24 cellular contexts compared by ENCODE assay signal in the genomic region with DNA sequence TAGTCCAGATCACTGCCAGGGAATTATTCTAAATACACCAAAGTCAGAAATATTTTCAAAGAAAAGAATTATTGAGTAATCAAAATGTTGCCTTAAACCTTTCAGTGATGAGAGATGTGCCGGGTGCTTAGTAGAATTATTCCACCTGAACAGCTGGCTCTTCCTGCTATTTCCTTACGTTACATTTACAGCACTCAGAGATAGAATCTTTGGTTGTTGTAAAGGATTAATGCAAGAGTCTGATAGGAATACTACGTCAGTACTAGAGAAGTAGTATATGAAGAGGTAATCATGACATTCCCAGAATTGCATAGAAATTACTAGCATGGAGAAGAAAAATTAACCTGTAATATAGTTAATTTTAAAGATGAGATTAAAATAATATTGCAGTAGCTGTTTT. TPM values are rescaled to one million over a fixed set of nuclear protein-coding genes. Genes with fewer than 3 reads are reported as not detected.
A peak's percentile ranks its signal among the peaks of the same experiment; 100 is the strongest.
DNase-seq lines count a peak whose midpoint lies in the region; ATAC-seq and TF ChIP-seq lines count a peak whose summit lies in the region.
"Had no signal": no experiment of that assay in that cellular context is flagged by ENCODE, and none has a peak within 500 bp of the region (broad histone marks: within the 10 kb centered on the region; RNA-seq: fewer than 3 reads in every experiment).

No MANE protein-coding gene starts in this region.

- H2AFZ ChIP-seq in SK-N-SH (ENCODE audit: low read depth) (peak overlapping the region; percentile 32; the same call in 1 of the 2 replicates), mesenchymal stem cell (ENCODE audit: low read depth, low read length) (no peak overlapping the region)
- H2AFZ ChIP-seq: neural progenitor cell had no signal

- WGBS in SK-N-SH (ENCODE audit: low lambda C conversion rate), result 84% methylated on average over 3 of the region's 3 CpGs
- 100% methylated on average over 1 of the region's 3 CpGs for WGBS in mesenchymal stem cell
- 49 to 71% methylated on average over 3 of the region's 3 CpGs for WGBS in upper lobe of left lung, 2 donors

- H2AK5ac ChIP-seq in mesenchymal stem cell (ENCODE audit: low read length, severe bottlenecking), result no peak overlapping the region

- no peaks in the 10 kb centered on the region for H3K36me3 ChIP-seq in SK-N-SH (replicated peaks in 1 of 2; ENCODE audit: control insufficient read depth in 1 of 2, insufficient read depth in 2 of 2, low read length in 1 of 2)
- no peaks in the 10 kb centered on the region for H3K36me3 ChIP-seq in breast epithelium
- no peaks in the 10 kb centered on the region for H3K36me3 ChIP-seq in mesenchymal stem cell (ENCODE audit: control insufficient read depth in 1 of 2, insufficient read depth in 2 of 2, low read depth in 1 of 2, low read length in 2 of 2)
- no peaks in the 10 kb centered on the region for H3K36me3 ChIP-seq in upper lobe of left lung
- H3K36me3 ChIP-seq: brain microvascular endothelial cell, neural progenitor cell, thyroid gland had no signal

- ATAC-seq in SK-N-SH treated with all-trans-retinoic acid at 6 μM for 48 hours (no peak), upper lobe of left lung (ENCODE audit: low FRiP score in 2 of 2) (no peak), HG03432 (IDR thresholded peaks at IDR 0.05; ENCODE audit: unreplicated experiment) (no peak), HG02610 (IDR thresholded peaks at IDR 0.05; ENCODE audit: unreplicated experiment) (no peak)
- no peak for ATAC-seq in stimulated activated naive B cell treated with anti-CD40 and anti-IgM and Interleukin-4, amounts not matched to agents 10 μg/mL and 1 μg/mL and 100 μg/mL, for 72 hours (replicated peaks)
- ATAC-seq: right cardiac atrium had no signal

- no peaks in the 10 kb centered on the region for H3K79me1 ChIP-seq in mesenchymal stem cell (replicated peaks; ENCODE audit: low read length, poor library complexity, severe bottlenecking)

- no peak overlapping the region for H3K14ac ChIP-seq in mesenchymal stem cell (ENCODE audit: low read length in 2 of 2)

- H3K9me2 ChIP-seq in SK-N-SH, result no peaks in the 10 kb centered on the region

- no peaks in the 10 kb centered on the region for H3K4me1 Mint-ChIP-seq in stimulated activated naive B cell treated with anti-CD40 and anti-IgM and Interleukin-4, amounts not matched to agents 10 μg/mL and 1 μg/mL and 100 μg/mL, for 72 hours
- H3K4me1 Mint-ChIP-seq: neural progenitor cell had no signal

- H3K9me3 ChIP-seq in SK-N-SH (no peaks in the 10 kb centered on the region), breast epithelium (no peaks in the 10 kb centered on the region), mesenchymal stem cell (ENCODE audit: control insufficient read depth, low read length) (no peaks in the 10 kb centered on the region), upper lobe of left lung (no peaks in the 10 kb centered on the region)
- H3K9me3 ChIP-seq: thyroid gland had no signal

- no peaks in the 10 kb centered on the region for H3K79me2 ChIP-seq in SK-N-SH (ENCODE audit: insufficient read depth)

- H2BK120ac ChIP-seq in mesenchymal stem cell (ENCODE audit: low read depth, low read length), result no peak overlapping the region

- no peak overlapping the region for H3K4me3 Mint-ChIP-seq in stimulated activated naive B cell treated with anti-CD40 and anti-IgM and Interleukin-4, amounts not matched to agents 10 μg/mL and 1 μg/mL and 100 μg/mL, for 72 hours
- H3K4me3 Mint-ChIP-seq: activated naive CD4-positive, alpha-beta T cell treated with anti-CD3 and anti-CD28 coated beads, Interleukin-2, amount 10 ng/mL, durations not matched to agents 7 days and 5 days; neural progenitor cell had no signal

- no peak overlapping the region for H3K4me3 ChIP-seq in SK-N-SH (ENCODE audit: low read depth in 2 of 2, low read length in 1 of 2)
- H3K4me3 ChIP-seq in breast epithelium, result peak overlapping the region in 2 of 3 donors; percentile 51 to 58
- peak overlapping the region in 1 of 2 experiments; percentile 62 for H3K4me3 ChIP-seq in mesenchymal stem cell (ENCODE audit: insufficient read depth in 1 of 2, low read depth in 1 of 2, low read length in 2 of 2)
- H3K4me3 ChIP-seq in upper lobe of left lung, result peak overlapping the region in 3 of 4 donors; percentile 29 to 36 (median 34)
- H3K4me3 ChIP-seq: dorsolateral prefrontal cortex, lung, neural progenitor cell had no signal

- no peak overlapping the region for H2BK12ac ChIP-seq in mesenchymal stem cell (ENCODE audit: low read length in 2 of 2)

- no peaks in the 10 kb centered on the region for H3K36me3 Mint-ChIP-seq in stimulated activated naive B cell treated with anti-CD40 and anti-IgM and Interleukin-4, amounts not matched to agents 10 μg/mL and 1 μg/mL and 100 μg/mL, for 72 hours
- H3K36me3 Mint-ChIP-seq: activated naive CD4-positive, alpha-beta T cell treated with anti-CD3 and anti-CD28 coated beads, Interleukin-2, amount 10 ng/mL, durations not matched to agents 7 days and 5 days; neural progenitor cell had no signal

- no peak for TF ChIP-seq RAD21 in SK-N-SH (IDR thresholded peaks at IDR 0.05; ENCODE audit: low read length)

- TF ChIP-seq CTCF in SK-N-SH (IDR thresholded peaks at IDR 0.05) (no peak), breast epithelium (IDR thresholded peaks at IDR 0.05) (no peak), upper lobe of left lung (IDR thresholded peaks at IDR 0.05) (no peak)

- H4K8ac ChIP-seq in mesenchymal stem cell (ENCODE audit: low read length), result no peak overlapping the region

- H3K4me1 ChIP-seq in SK-N-SH (ENCODE audit: control insufficient read depth in 1 of 2, insufficient read depth in 2 of 2, low read depth in 1 of 2, low read length in 1 of 2) (no peaks in the 10 kb centered on the region), breast epithelium (no peaks in the 10 kb centered on the region), mesenchymal stem cell (ENCODE audit: control insufficient read depth, insufficient read depth, low read depth, low read length) (no peaks in the 10 kb centered on the region), upper lobe of left lung (peaks cover 0 to 17% (median 2%) of the 10 kb centered on the region in 4 donors)
- H3K4me1 ChIP-seq: neural progenitor cell, thyroid gland had no signal

- intact Hi-C loops in breast epithelium (cut with DNase I; ENCODE audit: low total_unique reads), result no loop called here

- no peak overlapping the region for H3K23ac ChIP-seq in mesenchymal stem cell (ENCODE audit: low read length in 2 of 2)

- DNase-seq in SK-N-SH, result no peak
- no peak for DNase-seq in breast epithelium (ENCODE audit: low spot score in 2 of 2)
- DNase-seq in mesenchymal stem cell, result no peak
- no peak for DNase-seq in upper lobe of left lung
- no peak for DNase-seq in stimulated activated naive B cell treated with anti-CD40 and anti-IgM and Interleukin-4, amounts not matched to agents 10 μg/mL and 1 μg/mL and 100 μg/mL, for 72 hours
- DNase-seq: ACHN; activated CD4-positive, alpha-beta T cell treated with anti-CD3 and anti-CD28 coated beads for 1 hour; activated naive CD4-positive, alpha-beta T cell treated with anti-CD3 and anti-CD28 coated beads, Interleukin-2, amount 10 ng/mL, durations not matched to agents 7 days and 5 days; brain microvascular endothelial cell; dorsolateral prefrontal cortex; GOT3; IMR-90; NCI-H1092; NCI-H82; right cardiac atrium; Right ventricle myocardium superior; stimulated activated CD4-positive, alpha-beta T cell treated with anti-CD3 and anti-CD28 coated beads, Interleukin-4, amount 100 ng/mL, for 1 hour; stimulated activated CD8-positive, alpha-beta memory T cell treated with anti-CD3 and anti-CD28 coated beads, Interleukin-4, amount 100 ng/mL, for 48 hours; thyroid gland had no signal

- TF ChIP-seq EP300 in SK-N-SH (IDR thresholded peaks at IDR 0.05; ENCODE audit: borderline replicate concordance in 1 of 2, low read depth in 1 of 2, low read length in 1 of 2) (no peak), upper lobe of left lung (IDR thresholded peaks at IDR 0.05) (no peak)

- POLR2A ChIA-PET in SK-N-SH (lab: Yijun Ruan, JAX), result no interaction called here

- no peaks in the 10 kb centered on the region for H3K27me3 Mint-ChIP-seq in stimulated activated naive B cell treated with anti-CD40 and anti-IgM and Interleukin-4, amounts not matched to agents 10 μg/mL and 1 μg/mL and 100 μg/mL, for 72 hours
- H3K27me3 Mint-ChIP-seq: activated naive CD4-positive, alpha-beta T cell treated with anti-CD3 and anti-CD28 coated beads, Interleukin-2, amount 10 ng/mL, durations not matched to agents 7 days and 5 days had no signal

- no peak overlapping the region for H3K27ac Mint-ChIP-seq in stimulated activated naive B cell treated with anti-CD40 and anti-IgM and Interleukin-4, amounts not matched to agents 10 μg/mL and 1 μg/mL and 100 μg/mL, for 72 hours
- H3K27ac Mint-ChIP-seq: activated naive CD4-positive, alpha-beta T cell treated with anti-CD3 and anti-CD28 coated beads, Interleukin-2, amount 10 ng/mL, durations not matched to agents 7 days and 5 days; neural progenitor cell had no signal

- no peaks in the 10 kb centered on the region for H3K9me3 Mint-ChIP-seq in stimulated activated naive B cell treated with anti-CD40 and anti-IgM and Interleukin-4, amounts not matched to agents 10 μg/mL and 1 μg/mL and 100 μg/mL, for 72 hours
- H3K9me3 Mint-ChIP-seq: activated naive CD4-positive, alpha-beta T cell treated with anti-CD3 and anti-CD28 coated beads, Interleukin-2, amount 10 ng/mL, durations not matched to agents 7 days and 5 days; neural progenitor cell had no signal

- no peak for TF ChIP-seq POLR2A in breast epithelium (IDR thresholded peaks at IDR 0.05)
- TF ChIP-seq POLR2A in upper lobe of left lung (IDR thresholded peaks at IDR 0.05), result no peak

- no peak overlapping the region for H2BK15ac ChIP-seq in mesenchymal stem cell (ENCODE audit: low read depth, poor library complexity, severe bottlenecking)

- H3K18ac ChIP-seq in mesenchymal stem cell (ENCODE audit: low read depth in 1 of 2, low read length in 2 of 2), result no peak overlapping the region

- no peaks in the 10 kb centered on the region for H3F3A ChIP-seq in SK-N-SH (replicated peaks; ENCODE audit: insufficient read depth)

- H3K27me3 ChIP-seq in SK-N-SH (ENCODE audit: insufficient read depth), result no peaks in the 10 kb centered on the region
- no peaks in the 10 kb centered on the region for H3K27me3 ChIP-seq in breast epithelium
- no peaks in the 10 kb centered on the region for H3K27me3 ChIP-seq in mesenchymal stem cell (ENCODE audit: control insufficient read depth in 1 of 2, insufficient read depth in 1 of 2, low read length in 2 of 2)
- no peaks in the 10 kb centered on the region for H3K27me3 ChIP-seq in upper lobe of left lung
- H3K27me3 ChIP-seq: brain microvascular endothelial cell, dorsolateral prefrontal cortex, neural progenitor cell, thyroid gland had no signal

- no peak overlapping the region for H3K9ac ChIP-seq in SK-N-SH
- H3K9ac ChIP-seq in mesenchymal stem cell (ENCODE audit: low read length), result peak overlapping the region; percentile 68
- H3K9ac ChIP-seq: neural progenitor cell had no signal

- no peak overlapping the region for H3K4ac ChIP-seq in mesenchymal stem cell (ENCODE audit: low read depth in 1 of 2, low read length in 2 of 2)

- no peak overlapping the region for H4K91ac ChIP-seq in mesenchymal stem cell (ENCODE audit: low read length)

- H3K27ac ChIP-seq in SK-N-SH (ENCODE audit: low read depth in 2 of 2, low read length in 1 of 2) (no peak overlapping the region), breast epithelium (peak overlapping the region; percentile 33 to 88), mesenchymal stem cell (ENCODE audit: low read length, poor library complexity, severe bottlenecking) (no peak overlapping the region), upper lobe of left lung (peak overlapping the region in 1 of 4 donors; percentile 61)
- H3K27ac ChIP-seq: brain microvascular endothelial cell, dorsolateral prefrontal cortex, neural progenitor cell, thyroid gland had no signal

- H2BK5ac ChIP-seq in mesenchymal stem cell (ENCODE audit: low read depth, low read length, poor library complexity, severe bottlenecking), result no peak overlapping the region

- CTCF ChIA-PET in SK-N-SH (lab: Yijun Ruan, JAX), result interaction anchor here (1.2 to 2.6 kb wide), 4 partner anchors 11 to 161 kb away, joined by 3 to 10 read pairs (median 5); no protein-coding TSS in a partner anchor

- H3K4me2 ChIP-seq in SK-N-SH, result 0 out of 2 replicates have a peak overlapping the region, but pooled peaks have one; percentile 25
- H3K4me2 ChIP-seq in mesenchymal stem cell (ENCODE audit: low read length, poor library complexity, severe bottlenecking), result no peak overlapping the region
- H3K4me2 ChIP-seq: neural progenitor cell had no signal

- no peaks in the 10 kb centered on the region for H4K20me1 ChIP-seq in SK-N-SH (ENCODE audit: insufficient read depth)

RNA-seq across cellular contexts. Expression of gene ZDHHC23, which starts 50.9 kb away (rescaled TPM):
- polyA plus RNA-seq in SK-N-SH (2012; rRNA removed), result 3.7 and 6.4 TPM in 2 replicates
- 3.3 and 3.7 TPM in 2 replicates for polyA plus RNA-seq in SK-N-SH (2012; cell fraction: cytosol; rRNA removed)
- polyA plus RNA-seq in SK-N-SH (2012; cell fraction: nucleus; rRNA removed), result 8.1 and 16.0 TPM in 2 replicates
- total RNA-seq in breast epithelium (1 to 10 TPM; 3.5 to 9.2 (median 7.2) TPM), upper lobe of left lung (10 to 100 TPM in 3 of 6 donors, 1 to 10 TPM in 3; 5.2 to 12.1 (median 9.7) TPM)
- 0.11 TPM for polyA plus RNA-seq in mesenchymal stem cell (2013, experiment 1 of 2)
- 0.23 TPM for polyA plus RNA-seq in mesenchymal stem cell (2013, experiment 2 of 2)

RNA-seq across cellular contexts. Expression of gene GRAMD1C, which starts 58.3 kb away (rescaled TPM):
- polyA plus RNA-seq in SK-N-SH (2012; rRNA removed), result 1.2 and 1.3 TPM in 2 replicates
- 1.5 and 2.3 TPM in 2 replicates for polyA plus RNA-seq in SK-N-SH (2012; cell fraction: cytosol; rRNA removed)
- polyA plus RNA-seq in SK-N-SH (2012; cell fraction: nucleus; rRNA removed), result 2.4 and 4.6 TPM in 2 replicates
- 10 to 100 TPM in 2 of 3 donors, 1 to 10 TPM in 1; 1.6 to 49.8 (median 18.4) TPM for total RNA-seq in breast epithelium
- 8.9 TPM for polyA plus RNA-seq in mesenchymal stem cell (2013, experiment 1 of 2)
- polyA plus RNA-seq in mesenchymal stem cell (2013, experiment 2 of 2), result 6.8 TPM
- total RNA-seq in upper lobe of left lung, result 10 to 100 TPM in 2 of 6 donors, 1 to 10 TPM in 4; 3.7 to 40.1 (median 6.3) TPM

Comparison
In these comparisons a context has a peak if more than half of its experiments do, and no peak if none do; other contexts are left out.
1. H3K27ac ChIP-seq: peak in breast epithelium (2 of 2); none in SK-N-SH (0 of 2) and mesenchymal stem cell (single experiment).
2. H3K4me3 ChIP-seq: peak in breast epithelium (2 of 3) and upper lobe of left lung (3 of 4); none in SK-N-SH (0 of 2).